27 cellular contexts compared by ENCODE assay signal in the genomic region with DNA sequence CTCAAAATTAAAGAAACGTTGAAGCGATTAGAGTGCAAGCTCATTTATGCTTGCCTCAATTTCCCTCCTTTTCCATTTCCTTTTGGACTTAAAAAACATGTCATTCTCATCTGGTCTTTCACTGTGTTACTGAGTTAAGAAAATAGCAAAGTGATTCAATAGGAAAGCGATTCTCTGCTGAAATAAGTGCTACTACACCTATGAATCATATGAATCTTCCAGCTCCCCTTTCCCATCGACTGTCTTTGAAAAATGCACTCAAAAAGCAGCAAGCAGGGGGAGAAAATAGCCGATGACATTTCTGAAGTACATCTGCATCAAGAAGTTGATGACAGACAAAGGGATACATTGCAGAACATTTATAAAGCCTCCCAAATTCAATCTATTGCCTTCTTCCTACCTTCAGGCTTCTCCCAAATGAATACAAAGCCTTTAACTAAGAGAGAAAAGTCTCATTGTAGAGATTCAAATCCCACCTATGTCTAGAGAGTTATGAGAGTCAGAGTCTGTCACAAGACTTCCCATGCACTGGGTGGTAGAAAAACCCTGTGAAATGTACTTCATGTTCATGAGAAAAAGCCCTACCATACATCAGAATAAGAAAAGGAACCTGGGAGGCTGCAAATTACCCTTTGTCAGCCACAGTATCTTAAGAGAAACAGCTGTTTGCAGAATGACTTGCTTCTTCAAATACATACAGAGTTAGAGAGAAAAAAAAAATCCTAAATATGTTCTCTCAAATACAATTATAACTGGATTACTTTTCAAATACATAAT.
DNase-seq lines count a peak whose midpoint lies in the region; ATAC-seq, FAIRE-seq and TF ChIP-seq lines count a peak whose summit lies in the region.
"Had no signal": no experiment of that assay in that cellular context is flagged by ENCODE, and none has a peak within 500 bp of the region (broad histone marks: within the 10 kb centered on the region; RNA-seq: fewer than 3 reads in every experiment).

No MANE protein-coding gene starts in this region.

- H3K36me3 Mint-ChIP-seq in stimulated activated memory B cell treated with anti-CD40 and anti-IgM and Interleukin-4, amounts not matched to agents 10 μg/mL and 1 μg/mL and 100 μg/mL, for 72 hours, result peaks cover 3% of the 10 kb centered on the region

- no peak for TF ChIP-seq EP300 in H1 (IDR thresholded peaks at IDR 0.05; ENCODE audit: borderline replicate concordance in 1 of 2, low read depth in 2 of 2, low read length in 2 of 2)

- H3K27me3 ChIP-seq in left ventricle myocardium inferior (ENCODE audit: low read depth), result no peaks in the 10 kb centered on the region
- H3K27me3 ChIP-seq in heart left ventricle, result peaks cover 0 to 9% (median 0%) of the 10 kb centered on the region in 9 donors
- peaks cover 0 to 2% (median 0%) of the 10 kb centered on the region in 4 experiments; a peak in 3 of 7 replicates for H3K27me3 ChIP-seq in H1 (replicated peaks in 1 of 4; ENCODE audit: control insufficient read depth in 3 of 4, extremely low read depth in 1 of 4, insufficient read depth in 3 of 4, low read length in 3 of 4)
- H3K27me3 ChIP-seq: SJCRH30, transverse colon had no signal

- WGBS in heart left ventricle, 4 donors, result 50 to 69% (median 60%) methylated on average over 5 of the region's 5 CpGs
- 52% methylated on average over 5 of the region's 5 CpGs; no CpG with 5 or more reads in 1 of the 2 experiments for WGBS in H1 (ENCODE audit: extremely low coverage in 1 of 2, insufficient coverage in 1 of 2, insufficient read length in 1 of 2, insufficient replicate concordance in 2 of 2, low coverage in 1 of 2, low lambda C conversion rate in 2 of 2, missing lambda C conversion rate in 1 of 2), 2 experiments

- H4K20me1 ChIP-seq in H1 (replicated peaks in 1 of 2; ENCODE audit: control insufficient read depth in 1 of 2, insufficient read depth in 2 of 2, low read length in 2 of 2), result no peaks in the 10 kb centered on the region

- no peak overlapping the region for H2AFZ ChIP-seq in H1 (ENCODE audit: low read length)

- no peaks in the 10 kb centered on the region for H3K79me2 ChIP-seq in H1 (ENCODE audit: control insufficient read depth in 1 of 2, insufficient read depth in 2 of 2, low read length in 2 of 2)

- no peaks in the 10 kb centered on the region for H3K79me1 ChIP-seq in H1 (ENCODE audit: low read depth, low read length)

- no peak overlapping the region for H2BK5ac ChIP-seq in H1 (ENCODE audit: low read depth, low read length)

- H3K14ac ChIP-seq in H1 (ENCODE audit: insufficient read length), result no peak overlapping the region

- H3K27ac ChIP-seq in left ventricle myocardium inferior (replicated peaks), result no peak overlapping the region
- peak overlapping the region in 1 of 12 donors; percentile 13 for H3K27ac ChIP-seq in heart left ventricle
- no peak overlapping the region for H3K27ac ChIP-seq in H1 (ENCODE audit: low read depth, low read length)
- H3K27ac ChIP-seq: 22Rv1, SJCRH30, transverse colon had no signal

- H2BK12ac ChIP-seq in H1 (ENCODE audit: low read depth, low read length), result no peak overlapping the region

- H3K9me3 ChIP-seq in left ventricle myocardium inferior (replicated peaks) (no peaks in the 10 kb centered on the region), heart left ventricle (no peaks in the 10 kb centered on the region), H1 (ENCODE audit: insufficient read depth in 2 of 2, low read depth in 1 of 2, low read length in 1 of 2) (no peaks in the 10 kb centered on the region)
- H3K9me3 ChIP-seq: SJCRH30, transverse colon had no signal

- peaks cover 23% of the 10 kb centered on the region for H3K4me1 Mint-ChIP-seq in stimulated activated memory B cell treated with anti-CD40 and anti-IgM and Interleukin-4, amounts not matched to agents 10 μg/mL and 1 μg/mL and 100 μg/mL, for 72 hours

- H2BK15ac ChIP-seq in H1 (ENCODE audit: low read length), result no peak overlapping the region

- peak; percentile 88 for FAIRE-seq in H1 (lab: Jason Lieb, UNC)
- FAIRE-seq: RCC 7860, TTC549 had no signal

- POLR2A ChIA-PET in H1 (lab: Charles Lee; ENCODE audit: partially characterized antibody), result no interaction called here

- peak overlapping the region; percentile 57 for H3K27ac Mint-ChIP-seq in stimulated activated memory B cell treated with anti-CD40 and anti-IgM and Interleukin-4, amounts not matched to agents 10 μg/mL and 1 μg/mL and 100 μg/mL, for 72 hours
- H3K27ac Mint-ChIP-seq: activated naive CD8-positive, alpha-beta T cell treated with anti-CD3 and anti-CD28 coated beads, Interleukin-2, amount 50 U/mL, for 24 hours; CD4-positive, alpha-beta memory T cell; HFFc6; progenitor cell of endocrine pancreas had no signal

- H3K56ac ChIP-seq in H1 (replicated peaks; ENCODE audit: insufficient read length, low read depth, low read length), result no peak overlapping the region

- no peak overlapping the region for H2BK120ac ChIP-seq in H1 (replicated peaks; ENCODE audit: low read depth, low read length)

- TF ChIP-seq CTCF in left ventricle myocardium inferior (IDR thresholded peaks at IDR 0.05; ENCODE audit: borderline replicate concordance) (no peak), heart left ventricle (IDR thresholded peaks at IDR 0.05) (no peak), H1 (IDR thresholded peaks at IDR 0.05; ENCODE audit: control extremely low read depth in 1 of 3, insufficient read depth in 1 of 3, low read depth in 1 of 3, low read length in 3 of 3) (no peak)

- no peaks in the 10 kb centered on the region for H3K9me3 Mint-ChIP-seq in stimulated activated memory B cell treated with anti-CD40 and anti-IgM and Interleukin-4, amounts not matched to agents 10 μg/mL and 1 μg/mL and 100 μg/mL, for 72 hours
- H3K9me3 Mint-ChIP-seq: activated naive CD8-positive, alpha-beta T cell treated with anti-CD3 and anti-CD28 coated beads, Interleukin-2, amount 50 U/mL, for 24 hours; CD4-positive, alpha-beta memory T cell; HFFc6 had no signal

- H3K4me3 ChIP-seq in left ventricle myocardium inferior, result peak overlapping the region; percentile 29
- no peak overlapping the region for H3K4me3 ChIP-seq in heart left ventricle
- peak overlapping the region in 1 of 4 experiments; percentile 57; a peak in 1 of 8 replicates for H3K4me3 ChIP-seq in H1 (ENCODE audit: extremely low read depth in 1 of 4, insufficient read depth in 2 of 4, low read depth in 3 of 4, low read length in 4 of 4)
- H3K4me3 ChIP-seq: SJCRH30, transverse colon had no signal

- ATAC-seq in heart left ventricle (no peak), HG02885 (IDR thresholded peaks at IDR 0.05; ENCODE audit: poor library complexity, unreplicated experiment) (peak; percentile 53), GM21576 (IDR thresholded peaks at IDR 0.05; ENCODE audit: unreplicated experiment) (no peak), GM18909 (IDR thresholded peaks at IDR 0.05; ENCODE audit: poor library complexity, unreplicated experiment) (no peak)
- ATAC-seq in stimulated activated memory B cell treated with anti-CD40 and anti-IgM and Interleukin-4, amounts not matched to agents 10 μg/mL and 1 μg/mL and 100 μg/mL, for 72 hours, result no peak
- ATAC-seq: activated naive CD8-positive, alpha-beta T cell treated with anti-CD3 and anti-CD28 coated beads, Interleukin-2, amount 50 U/mL, for 24 hours had no signal

- peak overlapping the region; percentile 49 to 81 for H3K4me2 ChIP-seq in H1 (ENCODE audit: insufficient read depth in 1 of 2, low read depth in 2 of 2, low read length in 2 of 2)

- no peak overlapping the region for H3K9ac ChIP-seq in H1 (replicated peaks in 1 of 4; ENCODE audit: extremely low read depth in 1 of 4, low read depth in 3 of 4, low read length in 3 of 4)

- H3K4me3 Mint-ChIP-seq in stimulated activated memory B cell treated with anti-CD40 and anti-IgM and Interleukin-4, amounts not matched to agents 10 μg/mL and 1 μg/mL and 100 μg/mL, for 72 hours, result no peak overlapping the region
- H3K4me3 Mint-ChIP-seq: activated naive CD8-positive, alpha-beta T cell treated with anti-CD3 and anti-CD28 coated beads, Interleukin-2, amount 50 U/mL, for 24 hours; CD4-positive, alpha-beta memory T cell; HFFc6 had no signal

- H3K4me1 ChIP-seq in left ventricle myocardium inferior (no peaks in the 10 kb centered on the region), heart left ventricle (peaks cover 0 to 3% (median 0%) of the 10 kb centered on the region in 12 donors), H1 (replicated peaks in 1 of 4; ENCODE audit: control insufficient read depth in 3 of 4, insufficient read depth in 4 of 4, low read length in 3 of 4) (peaks cover 4 to 26% (median 13%) of the 10 kb centered on the region in 4 experiments; a peak in 6 of 7 replicates)
- H3K4me1 ChIP-seq: transverse colon had no signal

- no peaks in the 10 kb centered on the region for H3K27me3 Mint-ChIP-seq in stimulated activated memory B cell treated with anti-CD40 and anti-IgM and Interleukin-4, amounts not matched to agents 10 μg/mL and 1 μg/mL and 100 μg/mL, for 72 hours
- H3K27me3 Mint-ChIP-seq: activated naive CD8-positive, alpha-beta T cell treated with anti-CD3 and anti-CD28 coated beads, Interleukin-2, amount 50 U/mL, for 24 hours; CD4-positive, alpha-beta memory T cell; progenitor cell of endocrine pancreas had no signal

- TF ChIP-seq POLR2A in heart left ventricle (IDR thresholded peaks at IDR 0.05) (no peak), H1 (IDR thresholded peaks at IDR 0.05; ENCODE audit: control extremely low read depth in 1 of 2, low read depth in 2 of 2, low read length in 2 of 2) (no peak)

- H2BK20ac ChIP-seq in H1 (ENCODE audit: low read length), result no peak overlapping the region

- no peak overlapping the region for H4K8ac ChIP-seq in H1 (ENCODE audit: extremely low read depth, insufficient read depth, low read length)

- CTCF ChIA-PET in H1 (lab: Charles Lee; ENCODE audit: partially characterized antibody), result interaction anchor here (0.8 kb wide), 1 partner anchor 53 kb away, joined by 6 read pairs; no protein-coding TSS in a partner anchor

- H3K23ac ChIP-seq in H1 (ENCODE audit: insufficient read length), result no peak overlapping the region

- H3K23me2 ChIP-seq in H1 (ENCODE audit: low read depth, low read length), result no peaks in the 10 kb centered on the region

- intact Hi-C loops in left ventricle myocardium inferior (cut with micrococcal nuclease), result no loop called here
- intact Hi-C loops in heart left ventricle (cut with DNase I), result no loop called here

- H4K5ac ChIP-seq in H1 (ENCODE audit: insufficient read length, low read depth, low read length), result no peak overlapping the region

- H3K36me3 ChIP-seq in left ventricle myocardium inferior (no peaks in the 10 kb centered on the region), heart left ventricle (no peaks in the 10 kb centered on the region), H1 (ENCODE audit: control insufficient read depth in 2 of 4, insufficient read depth in 4 of 4, low read length in 3 of 4) (no peaks in the 10 kb centered on the region)
- H3K36me3 ChIP-seq: SJCRH30, transverse colon had no signal

- H3K18ac ChIP-seq in H1 (ENCODE audit: extremely low read depth, low read length), result no peak overlapping the region

- DNase-seq in left ventricle myocardium inferior (no peak), heart left ventricle (no peak), H1 (ENCODE audit: low read depth in 1 of 2, low spot score in 2 of 2) (no peak)
- DNase-seq in stimulated activated CD4-positive, alpha-beta T cell treated with anti-CD3 and anti-CD28 coated beads, Interleukin-1b, Interleukin-23, amount 100 ng/mL, for 48 hours, result no peak
- DNase-seq: activated CD4-positive, CD25-positive, alpha-beta regulatory T cell treated with anti-CD3 and anti-CD28 coated beads, Interleukin-2, amount 50 U/mL, for 72 hours; activated CD8-positive, alpha-beta memory T cell treated with anti-CD3 and anti-CD28 coated beads for 24 hours; activated gamma-delta T cell; activated naive CD8-positive, alpha-beta T cell treated with anti-CD3 and anti-CD28 coated beads, Interleukin-2, amount 50 U/mL, for 24 hours; activated T-cell treated with anti-CD3 and anti-CD28 coated beads, Interleukin-2, amount 50 U/mL, for 1 hour; CD4-positive, alpha-beta memory T cell; DMS153; foreskin fibroblast; HFFc6; NCI-H1694 treated with DMSO at 0.1 percent for 48 hours; NCI-H2171; NCI-H524; stimulated activated CD8-positive, alpha-beta memory T cell treated with anti-CD3 and anti-CD28 coated beads, Interleukin-4, amount 100 ng/mL, for 48 hours; transverse colon had no signal

- no peak for TF ChIP-seq RAD21 in H1 (IDR thresholded peaks at IDR 0.05 in 1 of 2, conservative IDR thresholded peaks at IDR 0.05 in 1 of 2; ENCODE audit: low read depth in 2 of 2, low read length in 2 of 2)

- H3K4ac ChIP-seq in H1 (replicated peaks; ENCODE audit: insufficient read length, low read depth, low read length), result no peak overlapping the region

- no peak overlapping the region for H4K91ac ChIP-seq in H1 (replicated peaks; ENCODE audit: insufficient read length, low read length)

- no peak overlapping the region for H2AK5ac ChIP-seq in H1 (ENCODE audit: low read depth, low read length)
